ENCODE assay signal across 10 cellular contexts in the genomic region with DNA sequence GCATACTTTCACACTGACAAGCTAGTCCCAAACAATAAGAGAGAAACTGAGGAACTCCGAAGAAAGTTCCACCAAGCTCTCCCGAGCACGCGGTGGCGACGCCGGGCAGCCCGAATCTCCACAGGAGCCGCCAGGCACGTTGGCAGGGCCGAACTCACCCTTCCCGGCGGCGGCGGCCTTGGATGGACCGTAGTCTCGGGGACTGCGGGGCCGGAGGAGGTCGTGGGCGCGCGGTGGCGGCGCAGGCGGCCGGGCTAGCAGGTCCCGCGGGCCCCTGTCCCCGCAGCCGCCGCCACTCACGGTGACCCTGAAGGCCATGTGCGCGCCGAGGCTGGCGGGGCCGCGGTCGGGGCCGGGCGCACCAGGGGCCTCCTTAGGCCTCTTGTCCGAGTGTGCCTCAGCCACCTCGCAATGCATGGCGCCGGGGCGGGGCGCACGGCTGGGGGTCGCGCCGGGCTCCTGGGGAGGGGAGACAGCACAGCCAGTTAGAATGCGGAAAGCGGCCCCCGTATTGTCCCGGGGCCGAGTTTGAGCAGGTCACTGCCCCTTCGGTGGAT. TPM values are rescaled to one million over a fixed set of nuclear protein-coding genes. Genes with fewer than 3 reads are reported as not detected.
DNase-seq lines count a peak whose midpoint lies in the region; ATAC-seq and TF ChIP-seq lines count a peak whose summit lies in the region.
"Had no signal": no experiment of that assay in that cellular context is flagged by ENCODE, and none has a peak within 500 bp of the region (broad histone marks: within the 10 kb centered on the region; RNA-seq: fewer than 3 reads in every experiment).

No MANE protein-coding gene starts in this region.

- peaks cover 30% of the 10 kb centered on the region for H3F3A ChIP-seq in GM23248 (ENCODE audit: insufficient read depth)

- H3K9me3 ChIP-seq in GM23248 (ENCODE audit: low read depth) (no peaks in the 10 kb centered on the region), gastroesophageal sphincter (no peaks in the 10 kb centered on the region)
- H3K9me3 ChIP-seq: sigmoid colon had no signal

- H4K20me1 ChIP-seq in GM23248 (ENCODE audit: insufficient read depth), result no peaks in the 10 kb centered on the region

- H3K9ac ChIP-seq in GM23248, result no peak overlapping the region

- WGBS in GM23248 (ENCODE audit: low coverage in 1 of 2, low lambda C conversion rate in 2 of 2, missing lambda C conversion rate in 2 of 2), 2 experiments, result 82 to 85% methylated on average over 29 to 58 of the region's 58 CpGs
- no CpG with 5 or more reads among the region's 58 CpGs for WGBS in gastroesophageal sphincter (ENCODE audit: low coverage in 1 of 2), 2 donors

- no peaks in the 10 kb centered on the region for H3K36me3 Mint-ChIP-seq in brain

- TF ChIP-seq EP300 in gastroesophageal sphincter (IDR thresholded peaks at IDR 0.05), result no peak

- H3K27me3 Mint-ChIP-seq in brain, result peaks cover 86% of the 10 kb centered on the region

- H3K27ac ChIP-seq in skin epidermis, result peak overlapping the region in 11 of 21 experiments; percentile 8 to 81 (median 55)
- no peak overlapping the region for H3K27ac ChIP-seq in GM23248
- H3K27ac ChIP-seq in gastroesophageal sphincter, result no peak overlapping the region
- H3K27ac ChIP-seq: sigmoid colon had no signal

- H2AFZ ChIP-seq in GM23248, result no peak overlapping the region

- TF ChIP-seq CTCF in brain (conservative IDR thresholded peaks at IDR 0.05) (no peak), gastroesophageal sphincter (IDR thresholded peaks at IDR 0.05) (no peak)

- peak overlapping the region; percentile 56 to 77 (median 67) for H3K4me3 Mint-ChIP-seq in brain

- H3K36me3 ChIP-seq in GM23248 (ENCODE audit: low read depth), result no peaks in the 10 kb centered on the region
- H3K36me3 ChIP-seq in gastroesophageal sphincter, result no peaks in the 10 kb centered on the region
- H3K36me3 ChIP-seq: sigmoid colon had no signal

- TF ChIP-seq POLR2A in gastroesophageal sphincter (IDR thresholded peaks at IDR 0.05), result no peak

- peaks cover 2 to 7% (median 2%) of the 10 kb centered on the region in 5 experiments for H3K9me3 Mint-ChIP-seq in brain

- H3K4me3 ChIP-seq in skin epidermis, result peak overlapping the region; percentile 37 to 60 (median 49)
- no peak overlapping the region for H3K4me3 ChIP-seq in GM23248
- H3K4me3 ChIP-seq in gastroesophageal sphincter, result peak overlapping the region in 1 of 2 donors; percentile 63

- DNase-seq in NCI-H748 (lab: John Stamatoyannopoulos, UW; ENCODE audit: unreplicated experiment) (peak; percentile 31), NCI-H748 treated with DMSO at 0.1 percent for 48 hours (lab: John Stamatoyannopoulos, UW) (no peak), iris pigment epithelial cell (ENCODE audit: low read depth) (peak; percentile 18), GM23248 (no peak), SHP77 treated with DMSO at 0.1 percent for 48 hours (lab: John Stamatoyannopoulos, UW) (no peak)
- DNase-seq: sigmoid colon had no signal

- H3K4me1 ChIP-seq in GM23248 (ENCODE audit: insufficient read depth), result peaks cover 33% of the 10 kb centered on the region
- H3K4me1 ChIP-seq in gastroesophageal sphincter, result peaks cover 0 to 28% (median 17%) of the 10 kb centered on the region in 3 donors

- H3K9me2 ChIP-seq in GM23248 (ENCODE audit: insufficient read depth), result no peaks in the 10 kb centered on the region

- H3K79me2 ChIP-seq in GM23248 (ENCODE audit: insufficient read depth), result no peaks in the 10 kb centered on the region

- no peaks in the 10 kb centered on the region for H3K27me3 ChIP-seq in GM23248 (replicated peaks; ENCODE audit: insufficient read depth)
- H3K27me3 ChIP-seq in gastroesophageal sphincter, result peaks cover 69% of the 10 kb centered on the region

- H3K27ac Mint-ChIP-seq in brain, result no peak overlapping the region

- H3K4me1 Mint-ChIP-seq in brain, result peaks cover 16% of the 10 kb centered on the region

- in situ Hi-C loops in GM23248 (cut with MboI), result no loop called here

- ATAC-seq in gastroesophageal sphincter, result no peak
- ATAC-seq: activated CD4-positive, CD25-positive, alpha-beta regulatory T cell treated with anti-CD3 and anti-CD28 coated beads, Interleukin-2, amount 50 U/mL, for 24 hours had no signal

- H3K4me2 ChIP-seq in GM23248 (ENCODE audit: unreplicated experiment), result no peak overlapping the region

RNA-seq across cellular contexts. Expression of gene GLIS1, which starts 1.2 kb away (rescaled TPM):
- polyA plus RNA-seq in brain (ENCODE audit: insufficient read depth, low read depth, low replicate concordance), result 0.44 TPM
- 0.22 and 1.0 TPM in 2 replicates for total RNA-seq in GM23248 (2014; rRNA removed; shearing (Covaris generic))
- 0.25 and 0.61 TPM in 2 replicates for polyA plus RNA-seq in GM23248 (2016; fragmentation: Nextera tagmentation; extraction: Ambion mirVana)
- under 1 TPM in 2 of 4 donors, not detected in 2; 0.16 to 0.27 TPM for total RNA-seq in gastroesophageal sphincter

Comparison
In these comparisons a context has a peak if more than half of its experiments do, and no peak if none do; other contexts are left out.
1. DNase-seq: peak in NCI-H748 (single experiment) and iris pigment epithelial cell (single experiment); none in NCI-H748 treated with DMSO at 0.1 percent for 48 hours (single experiment), GM23248 (single experiment) and SHP77 treated with DMSO at 0.1 percent for 48 hours (single experiment).
2. H3K27ac ChIP-seq: peak in skin epidermis (11 of 21); none in GM23248 (single experiment) and gastroesophageal sphincter (0 of 4).